In genomic region chr6:42118162-42119001, GRCh38 we compare ENCODE assay signal across 11 cellular contexts. TPM values are rescaled to one million over a fixed set of nuclear protein-coding genes. Genes with fewer than 3 reads are reported as not detected.
DNase-seq lines count a peak whose midpoint lies in the region; ATAC-seq and TF ChIP-seq lines count a peak whose summit lies in the region.
"Had no signal": no experiment of that assay in that cellular context is flagged by ENCODE, and none has a peak within 500 bp of the region (broad histone marks: within the 10 kb centered on the region; RNA-seq: fewer than 3 reads in every experiment).

No MANE protein-coding gene starts in this region.

- no peaks in the 10 kb centered on the region for H3K27me3 ChIP-seq in Karpas-422 (ENCODE audit: low read length)
- H3K27me3 ChIP-seq in colonic mucosa = no peaks in the 10 kb centered on the region
- H3K27me3 ChIP-seq in mucosa of rectum (ENCODE audit: control insufficient read depth in 2 of 2, insufficient read depth in 2 of 2, low read length in 2 of 2) = no peaks in the 10 kb centered on the region

- no peaks in the 10 kb centered on the region for H3K79me2 ChIP-seq in Karpas-422 (ENCODE audit: low read length)

- no peak overlapping the region for H3K27ac Mint-ChIP-seq in T-helper 17 cell
- H3K27ac Mint-ChIP-seq: CD4-positive, alpha-beta T cell; naive thymus-derived CD4-positive, alpha-beta T cell had no signal

- H3K9me3 ChIP-seq in Karpas-422 (ENCODE audit: low read length) = no peaks in the 10 kb centered on the region
- H3K9me3 ChIP-seq in colonic mucosa = no peaks in the 10 kb centered on the region
- H3K9me3 ChIP-seq in mucosa of rectum (ENCODE audit: control insufficient read depth in 2 of 2, low read length in 2 of 2) = no peaks in the 10 kb centered on the region
- no peaks in the 10 kb centered on the region for H3K9me3 ChIP-seq in T-helper 17 cell (ENCODE audit: control insufficient read depth, low read length, poor library complexity, severe bottlenecking)

- peak; percentile 79 for DNase-seq in AG08395 (ENCODE audit: low spot score)
- DNase-seq in Karpas-422 = peak; percentile 37
- peak; percentile 91 for DNase-seq in colonic mucosa
- DNase-seq in T-helper 17 cell = no peak
- DNase-seq: CD4-positive, alpha-beta T cell; naive thymus-derived CD4-positive, alpha-beta T cell; NCI-H510A treated with DMSO at 0.1 percent for 48 hours had no signal

- H3K4me1 Mint-ChIP-seq in T-helper 17 cell = peaks cover 4% of the 10 kb centered on the region

- H3K9me2 ChIP-seq in Karpas-422 (replicated peaks; ENCODE audit: insufficient read depth, low read length) = no peaks in the 10 kb centered on the region

- no peaks in the 10 kb centered on the region for H4K20me1 ChIP-seq in Karpas-422 (ENCODE audit: insufficient read depth, low read depth, low read length)

- H3K4me1 ChIP-seq in Karpas-422 (ENCODE audit: low read length) (peaks cover 2% of the 10 kb centered on the region; the same call in 1 of the 2 replicates), colonic mucosa (peaks cover 11% of the 10 kb centered on the region), mucosa of rectum (ENCODE audit: control insufficient read depth in 2 of 2, insufficient read depth in 2 of 2, low read length in 2 of 2) (peaks cover 45 to 72% of the 10 kb centered on the region in 2 donors)

- ATAC-seq in T-helper 17 cell = no peak
- no peak for ATAC-seq in GM21529 (IDR thresholded peaks at IDR 0.05; ENCODE audit: unreplicated experiment)
- no peak for ATAC-seq in HG02970 (IDR thresholded peaks at IDR 0.05; ENCODE audit: low FRiP score, unreplicated experiment)
- ATAC-seq in GM21367 (IDR thresholded peaks at IDR 0.05; ENCODE audit: unreplicated experiment) = no peak
- ATAC-seq: naive thymus-derived CD4-positive, alpha-beta T cell had no signal

- H3K36me3 ChIP-seq in Karpas-422 (ENCODE audit: insufficient read depth, low read length) = no peaks in the 10 kb centered on the region
- H3K36me3 ChIP-seq in colonic mucosa = no peaks in the 10 kb centered on the region
- H3K36me3 ChIP-seq in mucosa of rectum (ENCODE audit: control insufficient read depth in 2 of 2, insufficient read depth in 2 of 2, low read length in 2 of 2) = no peaks in the 10 kb centered on the region

- H3K36me3 Mint-ChIP-seq in T-helper 17 cell (ENCODE audit: low read depth) = peaks cover 6% of the 10 kb centered on the region
- H3K36me3 Mint-ChIP-seq: naive thymus-derived CD4-positive, alpha-beta T cell had no signal

- no peak overlapping the region for H3K4me3 Mint-ChIP-seq in T-helper 17 cell
- H3K4me3 Mint-ChIP-seq: CD4-positive, alpha-beta T cell; naive thymus-derived CD4-positive, alpha-beta T cell had no signal

- H3K4me2 ChIP-seq in Karpas-422 (ENCODE audit: low read depth, low read length, poor library complexity, severe bottlenecking) = no peak overlapping the region

- intact Hi-C loops in colonic mucosa (cut with DNase I) = no loop called here

- TF ChIP-seq CTCF in colonic mucosa (IDR thresholded peaks at IDR 0.05) = no peak

- H2AFZ ChIP-seq in Karpas-422 (ENCODE audit: low read length) = no peak overlapping the region

- no peak overlapping the region for H3K4me3 ChIP-seq in Karpas-422 (ENCODE audit: low read length)
- no peak overlapping the region for H3K4me3 ChIP-seq in colonic mucosa
- H3K4me3 ChIP-seq in mucosa of rectum (ENCODE audit: low read length in 2 of 2) = peak overlapping the region in 1 of 2 donors; percentile 32

- no peak overlapping the region for H3K9ac ChIP-seq in Karpas-422 (ENCODE audit: low read length)
- H3K9ac ChIP-seq in colonic mucosa (ENCODE audit: low read depth in 2 of 2, low read length in 2 of 2) = peak overlapping the region; percentile 53 to 74
- H3K9ac ChIP-seq in mucosa of rectum (ENCODE audit: low read depth in 1 of 2, low read length in 2 of 2) = peak overlapping the region; percentile 54 to 76

- H3K27me3 Mint-ChIP-seq in T-helper 17 cell = peaks cover 23% of the 10 kb centered on the region

- no peak overlapping the region for H3K27ac ChIP-seq in Karpas-422 (ENCODE audit: low read length)
- H3K27ac ChIP-seq in colonic mucosa = peak overlapping the region; percentile 83
- H3K27ac ChIP-seq in mucosa of rectum (ENCODE audit: low read depth in 2 of 2, low read length in 2 of 2) = peak overlapping the region; percentile 96 to 97

RNA-seq across cellular contexts. Expression of gene C6orf132, which starts 24.0 kb away (rescaled TPM):
- total RNA-seq in Karpas-422 (2014; rRNA removed; shearing (Covaris generic); ENCODE audit: low replicate concordance) = 0.11 and 0.83 TPM in 2 replicates
- total RNA-seq in colonic mucosa (10 to 100 TPM; 35.1 to 42.3 TPM), T-helper 17 cell (not detected)
- total RNA-seq: CD4-positive, alpha-beta T cell had no signal

RNA-seq across cellular contexts. Expression of gene GUCA1A, which starts 54.8 kb away (rescaled TPM):
- total RNA-seq in Karpas-422 (2014; rRNA removed; shearing (Covaris generic); ENCODE audit: low replicate concordance) = not detected in 2 replicates
- total RNA-seq in colonic mucosa = not detected
- total RNA-seq in T-helper 17 cell = not detected
- total RNA-seq: CD4-positive, alpha-beta T cell; naive thymus-derived CD4-positive, alpha-beta T cell had no signal

Comparison
In these comparisons a context has a peak if more than half of its experiments do, and no peak if none do; other contexts are left out.
1. DNase-seq: peak in AG08395 (single experiment), Karpas-422 (single experiment) and colonic mucosa (single experiment); none in T-helper 17 cell (0 of 3).
2. RNA of gene C6orf132, which starts 24.0 kb away (total RNA-seq): 35.1 to 42.3 TPM in colonic mucosa; 0.11 to 0.83 TPM in Karpas-422 and not detected in T-helper 17 cell; every median in the first group is over 10 times any median in the second.